18 cellular contexts compared by ENCODE assay signal in the genomic region with DNA sequence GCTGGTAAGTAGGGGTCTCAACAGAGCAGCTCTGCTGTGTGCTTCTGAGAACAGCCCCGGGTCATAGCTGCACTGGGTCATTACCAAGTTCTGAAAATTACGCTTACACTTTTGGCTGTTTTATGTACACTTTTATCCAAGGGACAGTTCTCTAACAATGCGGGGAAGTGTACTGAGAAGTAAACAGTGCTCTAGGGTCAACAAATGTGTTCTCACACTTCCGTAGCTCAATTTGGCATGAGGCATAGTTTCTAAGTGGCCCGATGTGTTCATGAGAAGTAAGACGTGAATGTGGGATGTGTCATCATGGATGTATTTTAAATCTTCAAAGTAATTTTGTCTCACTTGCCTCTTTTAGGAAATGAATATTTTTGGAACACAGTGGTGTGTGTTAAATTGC.
"Had no signal": no experiment of that assay in that cellular context is flagged by ENCODE, and none has a peak within 500 bp of the region (broad histone marks: within the 10 kb centered on the region; RNA-seq: fewer than 3 reads in every experiment).

No MANE protein-coding gene starts in this region.

- H3K36me3 ChIP-seq: brain microvascular endothelial cell, esophagus muscularis mucosa, transverse colon had no signal

- H3K27ac ChIP-seq: brain microvascular endothelial cell, transverse colon had no signal

- DNase-seq: activated B cell treated with CpG ODN at 0.5 μM for 24 hours; activated CD4-positive, alpha-beta T cell treated with anti-CD3 and anti-CD28 coated beads, Interleukin-2, amount 10 ng/mL, durations not matched to agents 24 days and 14 days; activated CD8-positive, alpha-beta memory T cell treated with anti-CD3 and anti-CD28 coated beads, Interleukin-2, amount 50 U/mL, for 48 hours; activated gamma-delta T cell treated with Interleukin-2 at 50 U/mL for 16 hours; amniotic stem cell; brain microvascular endothelial cell; cerebellar nuclear complex; glutamatergic neuron; immature natural killer cell; naive thymus-derived CD8-positive, alpha-beta T cell; stimulated activated CD4-positive, alpha-beta T cell treated with anti-CD3 and anti-CD28 coated beads, Interleukin-15, amount 100 ng/mL, for 24 hours; stimulated activated CD4-positive, alpha-beta T cell treated with anti-CD3 and anti-CD28 coated beads, Interleukin-4, amount 100 ng/mL, for 1 hour; stimulated activated naive B cell treated with anti-CD40 and anti-IgM and Interleukin-4, amounts not matched to agents 10 μg/mL and 1 μg/mL and 100 μg/mL, for 72 hours; T-helper 17 cell; transverse colon had no signal

- H3K27me3 Mint-ChIP-seq: memory B cell; stimulated activated naive B cell treated with anti-CD40 and anti-IgM and Interleukin-4, amounts not matched to agents 10 μg/mL and 1 μg/mL and 100 μg/mL, for 72 hours; T-helper 17 cell had no signal

- H3K4me3 ChIP-seq: esophagus muscularis mucosa, transverse colon had no signal

- H3K36me3 Mint-ChIP-seq: activated naive CD8-positive, alpha-beta T cell; immature natural killer cell; memory B cell; naive thymus-derived CD8-positive, alpha-beta T cell had no signal

- H3K9me3 ChIP-seq: esophagus muscularis mucosa, transverse colon had no signal

- H3K27me3 ChIP-seq: brain microvascular endothelial cell, esophagus muscularis mucosa, transverse colon had no signal

- H3K4me1 ChIP-seq: esophagus muscularis mucosa, transverse colon had no signal

- H3K9me3 Mint-ChIP-seq: activated B cell treated with CpG ODN at 0.5 μM for 24 hours; activated CD4-positive, alpha-beta T cell treated with anti-CD3 and anti-CD28 coated beads, Interleukin-2, amount 10 ng/mL, durations not matched to agents 24 days and 14 days; immature natural killer cell; memory B cell; naive thymus-derived CD8-positive, alpha-beta T cell; stimulated activated naive B cell treated with anti-CD40 and anti-IgM and Interleukin-4, amounts not matched to agents 10 μg/mL and 1 μg/mL and 100 μg/mL, for 72 hours had no signal

- H3K4me3 Mint-ChIP-seq: activated B cell treated with CpG ODN at 0.5 μM for 24 hours; activated CD4-positive, alpha-beta T cell treated with anti-CD3 and anti-CD28 coated beads, Interleukin-2, amount 10 ng/mL, durations not matched to agents 24 days and 14 days; activated naive CD8-positive, alpha-beta T cell; immature natural killer cell; memory B cell; naive thymus-derived CD8-positive, alpha-beta T cell; stimulated activated naive B cell treated with anti-CD40 and anti-IgM and Interleukin-4, amounts not matched to agents 10 μg/mL and 1 μg/mL and 100 μg/mL, for 72 hours; T-helper 17 cell had no signal

- H3K4me1 Mint-ChIP-seq: activated B cell treated with CpG ODN at 0.5 μM for 24 hours; activated CD4-positive, alpha-beta T cell treated with anti-CD3 and anti-CD28 coated beads, Interleukin-2, amount 10 ng/mL, durations not matched to agents 24 days and 14 days; immature natural killer cell; memory B cell; naive thymus-derived CD8-positive, alpha-beta T cell; stimulated activated naive B cell treated with anti-CD40 and anti-IgM and Interleukin-4, amounts not matched to agents 10 μg/mL and 1 μg/mL and 100 μg/mL, for 72 hours; T-helper 17 cell had no signal

- H3K27ac Mint-ChIP-seq: activated B cell treated with CpG ODN at 0.5 μM for 24 hours; activated CD4-positive, alpha-beta T cell treated with anti-CD3 and anti-CD28 coated beads, Interleukin-2, amount 10 ng/mL, durations not matched to agents 24 days and 14 days; activated naive CD8-positive, alpha-beta T cell; immature natural killer cell; memory B cell; naive thymus-derived CD8-positive, alpha-beta T cell; stimulated activated naive B cell treated with anti-CD40 and anti-IgM and Interleukin-4, amounts not matched to agents 10 μg/mL and 1 μg/mL and 100 μg/mL, for 72 hours; T-helper 17 cell had no signal

- ATAC-seq: naive thymus-derived CD8-positive, alpha-beta T cell; stimulated activated naive B cell treated with anti-CD40 and anti-IgM and Interleukin-4, amounts not matched to agents 10 μg/mL and 1 μg/mL and 100 μg/mL, for 72 hours; T-helper 17 cell had no signal
